1 cellular context compared by ENCODE assay signal in the genomic region with DNA sequence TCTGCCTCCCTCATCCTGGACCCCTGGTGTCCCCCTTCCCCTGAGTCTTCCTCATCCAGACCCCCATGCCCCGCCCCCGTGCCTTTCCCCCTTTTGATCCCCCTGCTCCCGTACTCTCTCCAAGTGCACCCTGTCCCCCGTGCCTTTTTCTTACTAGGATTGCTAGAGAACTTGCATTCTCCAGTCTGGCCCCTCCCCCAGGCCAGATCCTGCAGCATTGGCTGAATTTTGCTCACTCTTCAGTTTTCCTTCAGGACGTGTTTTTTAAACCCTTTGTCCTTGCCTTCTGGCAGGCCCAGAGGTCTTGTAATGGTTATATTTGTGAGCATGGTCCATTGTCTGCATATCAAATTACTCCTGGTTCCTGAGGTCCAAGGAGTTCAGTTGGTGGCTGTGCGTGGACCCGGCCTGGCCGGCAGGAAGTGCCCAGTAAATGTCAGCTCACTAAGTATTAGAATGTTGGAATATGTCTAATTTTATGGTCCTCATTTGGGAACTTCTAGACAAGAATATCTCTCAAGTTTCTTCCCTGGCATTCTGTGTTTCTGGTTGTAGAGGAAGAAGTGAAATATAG.
TF ChIP-seq lines count a peak whose summit lies in the region.

No MANE protein-coding gene starts in this region.

TF ChIP-seq in liver, 16 proteins besides CTCF, POLR2A, EP300 and RAD21 (continued from another document):
- TF ChIP-seq, protein P1, sequence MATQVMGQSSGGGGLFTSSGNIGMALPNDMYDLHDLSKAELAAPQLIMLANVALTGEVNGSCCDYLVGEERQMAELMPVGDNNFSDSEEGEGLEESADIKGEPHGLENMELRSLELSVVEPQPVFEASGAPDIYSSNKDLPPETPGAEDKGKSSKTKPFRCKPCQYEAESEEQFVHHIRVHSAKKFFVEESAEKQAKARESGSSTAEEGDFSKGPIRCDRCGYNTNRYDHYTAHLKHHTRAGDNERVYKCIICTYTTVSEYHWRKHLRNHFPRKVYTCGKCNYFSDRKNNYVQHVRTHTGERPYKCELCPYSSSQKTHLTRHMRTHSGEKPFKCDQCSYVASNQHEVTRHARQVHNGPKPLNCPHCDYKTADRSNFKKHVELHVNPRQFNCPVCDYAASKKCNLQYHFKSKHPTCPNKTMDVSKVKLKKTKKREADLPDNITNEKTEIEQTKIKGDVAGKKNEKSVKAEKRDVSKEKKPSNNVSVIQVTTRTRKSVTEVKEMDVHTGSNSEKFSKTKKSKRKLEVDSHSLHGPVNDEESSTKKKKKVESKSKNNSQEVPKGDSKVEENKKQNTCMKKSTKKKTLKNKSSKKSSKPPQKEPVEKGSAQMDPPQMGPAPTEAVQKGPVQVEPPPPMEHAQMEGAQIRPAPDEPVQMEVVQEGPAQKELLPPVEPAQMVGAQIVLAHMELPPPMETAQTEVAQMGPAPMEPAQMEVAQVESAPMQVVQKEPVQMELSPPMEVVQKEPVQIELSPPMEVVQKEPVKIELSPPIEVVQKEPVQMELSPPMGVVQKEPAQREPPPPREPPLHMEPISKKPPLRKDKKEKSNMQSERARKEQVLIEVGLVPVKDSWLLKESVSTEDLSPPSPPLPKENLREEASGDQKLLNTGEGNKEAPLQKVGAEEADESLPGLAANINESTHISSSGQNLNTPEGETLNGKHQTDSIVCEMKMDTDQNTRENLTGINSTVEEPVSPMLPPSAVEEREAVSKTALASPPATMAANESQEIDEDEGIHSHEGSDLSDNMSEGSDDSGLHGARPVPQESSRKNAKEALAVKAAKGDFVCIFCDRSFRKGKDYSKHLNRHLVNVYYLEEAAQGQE (IDR thresholded peaks at IDR 0.05) = no peak
- TF ChIP-seq YY1 (IDR thresholded peaks at IDR 0.05) (no peak), FOXA1 (IDR thresholded peaks at IDR 0.05) (no peak), NR2F2 (IDR thresholded peaks at IDR 0.05) (no peak), GABPA (IDR thresholded peaks at IDR 0.05 in 1 of 2, conservative IDR thresholded peaks at IDR 0.05 in 1 of 2) (no peak)
